In the genomic region with DNA sequence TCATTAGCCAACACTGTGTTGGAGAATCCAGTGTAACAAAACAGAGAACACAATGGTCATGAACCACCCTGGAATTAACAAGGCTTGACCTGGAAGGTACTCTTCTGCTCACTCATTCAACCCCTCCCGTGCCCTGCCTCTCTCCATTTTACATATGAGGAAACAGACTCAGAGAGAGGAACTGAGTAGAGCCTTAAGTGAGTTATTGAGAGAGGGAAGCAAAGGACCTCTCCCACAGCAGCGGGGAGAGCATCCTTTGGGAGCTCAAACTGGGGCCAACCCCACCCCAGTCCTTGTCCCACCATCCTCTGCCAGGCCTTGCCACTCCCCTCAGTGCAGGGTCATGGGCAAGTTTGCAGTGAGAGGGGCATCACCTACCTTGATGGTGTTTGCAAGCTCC, we compare ENCODE assay signal across 22 cellular contexts. TPM values are rescaled to one million over a fixed set of nuclear protein-coding genes. Genes with fewer than 3 reads are reported as not detected.
"Had no signal": no experiment of that assay in that cellular context is flagged by ENCODE, and none has a peak within 500 bp of the region (broad histone marks: within the 10 kb centered on the region; RNA-seq: fewer than 3 reads in every experiment).

No MANE protein-coding gene starts in this region.

- H3K9me3 ChIP-seq: heart left ventricle had no signal

- H3K4me1 ChIP-seq: neural progenitor cell had no signal

- H3K36me3 Mint-ChIP-seq: activated naive CD8-positive, alpha-beta T cell treated with anti-CD3 and anti-CD28 coated beads, Interleukin-2, amount 10 ng/mL, durations not matched to agents 7 days and 5 days; neural progenitor cell; T-cell had no signal

- H3K27me3 ChIP-seq: neural progenitor cell had no signal

- H3K4me1 Mint-ChIP-seq: activated CD4-positive, alpha-beta memory T cell treated with anti-CD3 and anti-CD28 coated beads, Interleukin-2, amount 10 ng/mL, durations not matched to agents 7 days and 5 days; activated CD4-positive, alpha-beta T cell treated with anti-CD3 and anti-CD28 coated beads for 36 hours; activated naive CD8-positive, alpha-beta T cell treated with anti-CD3 and anti-CD28 coated beads, Interleukin-2, amount 10 ng/mL, durations not matched to agents 7 days and 5 days; neural progenitor cell; T-cell had no signal

- H3K27ac ChIP-seq: dorsolateral prefrontal cortex, neural progenitor cell, VCaP had no signal

- H3K4me3 Mint-ChIP-seq: activated CD4-positive, alpha-beta memory T cell treated with anti-CD3 and anti-CD28 coated beads, Interleukin-2, amount 10 ng/mL, durations not matched to agents 7 days and 5 days; activated CD4-positive, alpha-beta T cell treated with anti-CD3 and anti-CD28 coated beads for 36 hours; activated naive CD8-positive, alpha-beta T cell treated with anti-CD3 and anti-CD28 coated beads, Interleukin-2, amount 10 ng/mL, durations not matched to agents 7 days and 5 days; neural progenitor cell; T-cell had no signal

- H3K27ac Mint-ChIP-seq: activated CD4-positive, alpha-beta memory T cell treated with anti-CD3 and anti-CD28 coated beads, Interleukin-2, amount 10 ng/mL, durations not matched to agents 7 days and 5 days; activated CD4-positive, alpha-beta T cell treated with anti-CD3 and anti-CD28 coated beads for 36 hours; activated naive CD8-positive, alpha-beta T cell treated with anti-CD3 and anti-CD28 coated beads, Interleukin-2, amount 10 ng/mL, durations not matched to agents 7 days and 5 days; neural progenitor cell; T-cell had no signal

- H3K9me3 Mint-ChIP-seq: activated CD4-positive, alpha-beta memory T cell treated with anti-CD3 and anti-CD28 coated beads, Interleukin-2, amount 10 ng/mL, durations not matched to agents 7 days and 5 days; activated naive CD8-positive, alpha-beta T cell treated with anti-CD3 and anti-CD28 coated beads, Interleukin-2, amount 10 ng/mL, durations not matched to agents 7 days and 5 days; neural progenitor cell had no signal

- H3K36me3 ChIP-seq: heart left ventricle, neural progenitor cell had no signal

- DNase-seq: activated CD4-positive, alpha-beta memory T cell treated with anti-CD3 and anti-CD28 coated beads, Interleukin-2, amount 10 ng/mL, durations not matched to agents 7 days and 5 days; activated CD4-positive, alpha-beta T cell treated with anti-CD3 and anti-CD28 coated beads for 36 hours; activated gamma-delta T cell treated with Interleukin-2 at 50 U/mL for 16 hours; activated naive CD8-positive, alpha-beta T cell treated with anti-CD3 and anti-CD28 coated beads, Interleukin-2, amount 10 ng/mL, durations not matched to agents 7 days and 5 days; activated T-cell treated with anti-CD3 and anti-CD28 coated beads, Interleukin-2, amount 50 U/mL, for 48 hours; anterior cingulate cortex; dorsolateral prefrontal cortex; foreskin melanocyte; heart left ventricle; posterior cingulate gyrus; stimulated activated CD4-positive, alpha-beta T cell treated with anti-CD3 and anti-CD28 coated beads, Interleukin-2, amount 100 ng/mL, for 48 hours; stimulated activated naive CD4-positive, alpha-beta T cell treated with Interleukin-2 at 50 U/mL for 16 hours; T-cell; T1000 had no signal

- ATAC-seq: activated CD4-positive, alpha-beta T cell treated with anti-CD3 and anti-CD28 coated beads for 36 hours; sciatic nerve; T-cell had no signal

- H3K4me3 ChIP-seq: dorsolateral prefrontal cortex, heart left ventricle, neural progenitor cell had no signal

RNA-seq across cellular contexts. Expression of a gene that starts 1.3 kb away (rescaled TPM):
- total RNA-seq: activated CD4-positive, alpha-beta memory T cell treated with anti-CD3 and anti-CD28 coated beads, Interleukin-2, amount 10 ng/mL, durations not matched to agents 7 days and 5 days; activated CD4-positive, alpha-beta T cell treated with anti-CD3 and anti-CD28 coated beads for 36 hours; activated naive CD8-positive, alpha-beta T cell treated with anti-CD3 and anti-CD28 coated beads, Interleukin-2, amount 10 ng/mL, durations not matched to agents 7 days and 5 days; myocyte; ureter had no signal

RNA-seq across cellular contexts. Expression of a gene that starts 16.4 kb away (rescaled TPM):
- total RNA-seq: activated CD4-positive, alpha-beta T cell treated with anti-CD3 and anti-CD28 coated beads for 36 hours; myocyte had no signal

RNA-seq across cellular contexts. Expression of a gene that starts 16.8 kb away (rescaled TPM):
- total RNA-seq: activated CD4-positive, alpha-beta memory T cell treated with anti-CD3 and anti-CD28 coated beads, Interleukin-2, amount 10 ng/mL, durations not matched to agents 7 days and 5 days; activated CD4-positive, alpha-beta T cell treated with anti-CD3 and anti-CD28 coated beads for 36 hours; myocyte had no signal

RNA-seq across cellular contexts. Expression of a gene that starts 25.4 kb away (rescaled TPM):
- total RNA-seq: activated CD4-positive, alpha-beta memory T cell treated with anti-CD3 and anti-CD28 coated beads, Interleukin-2, amount 10 ng/mL, durations not matched to agents 7 days and 5 days; activated naive CD8-positive, alpha-beta T cell treated with anti-CD3 and anti-CD28 coated beads, Interleukin-2, amount 10 ng/mL, durations not matched to agents 7 days and 5 days; cerebellum; dorsolateral prefrontal cortex; heart left ventricle; liver; mesenteric fat pad; myocyte; sciatic nerve; T-cell had no signal

RNA-seq across cellular contexts. Expression of a gene that starts 42.2 kb away (rescaled TPM):
- total RNA-seq: activated CD4-positive, alpha-beta memory T cell treated with anti-CD3 and anti-CD28 coated beads, Interleukin-2, amount 10 ng/mL, durations not matched to agents 7 days and 5 days; activated CD4-positive, alpha-beta T cell treated with anti-CD3 and anti-CD28 coated beads for 36 hours; activated naive CD8-positive, alpha-beta T cell treated with anti-CD3 and anti-CD28 coated beads, Interleukin-2, amount 10 ng/mL, durations not matched to agents 7 days and 5 days; cerebellum; dorsolateral prefrontal cortex; heart left ventricle; liver; mesenteric fat pad; myocyte; sciatic nerve; T-cell; ureter had no signal
